8 cellular contexts compared by ENCODE assay signal in the genomic region with DNA sequence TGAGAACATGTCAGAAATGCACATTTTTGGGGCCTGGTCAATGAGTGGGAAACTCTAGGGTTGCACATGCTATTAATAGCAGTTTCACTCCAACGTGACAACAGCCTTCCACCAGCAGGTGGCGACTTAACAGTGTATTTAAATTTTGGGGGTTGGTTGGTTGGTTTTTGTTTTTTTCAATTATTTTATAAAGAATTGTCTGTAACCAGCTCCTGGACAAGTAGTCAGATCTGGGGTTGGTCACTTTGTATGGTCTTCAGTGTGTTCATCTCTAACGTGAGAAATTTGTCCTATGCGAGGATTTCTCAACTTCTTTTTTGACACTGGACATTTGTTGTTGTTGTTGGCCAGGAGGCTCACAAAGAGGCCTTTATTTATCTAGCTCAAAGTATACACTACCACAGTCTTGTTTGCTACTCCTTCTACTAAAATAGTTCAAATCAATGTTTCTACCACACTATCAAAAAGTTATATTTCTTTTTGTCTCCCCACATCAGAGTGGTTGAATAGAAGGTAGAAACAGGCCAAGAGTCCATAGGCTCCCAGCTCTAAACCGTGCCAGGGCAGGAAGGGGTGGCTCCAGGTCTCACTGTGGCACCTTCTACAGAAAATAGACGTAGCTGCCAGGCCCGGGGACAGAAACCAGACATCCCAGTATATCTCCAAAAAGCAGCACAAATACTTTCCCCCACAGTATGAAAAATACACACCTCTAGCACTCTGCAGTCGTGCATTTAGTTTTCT.
A peak's percentile ranks its signal among the peaks of the same experiment; 100 is the strongest.
DNase-seq lines count a peak whose midpoint lies in the region; ATAC-seq and TF ChIP-seq lines count a peak whose summit lies in the region.

No MANE protein-coding gene starts in this region.

- no peaks in the 10 kb centered on the region for H3K9me3 ChIP-seq in gastroesophageal sphincter
- no peaks in the 10 kb centered on the region for H3K9me3 ChIP-seq in uterus

- peak; percentile 57 for DNase-seq in AG10803 (ENCODE audit: low read depth)
- DNase-seq in RPMI7951 (ENCODE audit: low read depth): peak; percentile 37
- peak; percentile 88 for DNase-seq in activated effector memory CD4-positive, alpha-beta T cell treated with anti-CD3 and anti-CD28 coated beads, Interleukin-2, amount 50 U/mL, for 16 hours
- DNase-seq in posterior cingulate gyrus: peak in 9 of 10 donors; percentile 18 to 91 (median 69)
- DNase-seq in uterus: peak; percentile 53

- H3K4me1 ChIP-seq in gastroesophageal sphincter (no peaks in the 10 kb centered on the region), uterus (no peaks in the 10 kb centered on the region)

- 18 to 26% methylated on average over 4 to 8 of the region's 8 CpGs for WGBS in gastroesophageal sphincter (ENCODE audit: low coverage in 1 of 2), 2 donors

- TF ChIP-seq CTCF in AG10803 (conservative IDR thresholded peaks at IDR 0.05; ENCODE audit: low read length): peak; percentile 91
- peak; percentile 67 to 80 (median 70) for TF ChIP-seq CTCF in gastroesophageal sphincter (IDR thresholded peaks at IDR 0.05)
- TF ChIP-seq CTCF in uterus (IDR thresholded peaks at IDR 0.05): peak; percentile 46 to 70 (median 64)

- TF ChIP-seq EP300 in gastroesophageal sphincter (IDR thresholded peaks at IDR 0.05): no peak

- H3K4me3 ChIP-seq in AG10803 (ENCODE audit: low read length) (no peak overlapping the region), gastroesophageal sphincter (no peak overlapping the region), uterus (no peak overlapping the region)

- H3K27me3 ChIP-seq in gastroesophageal sphincter: peaks cover 16% of the 10 kb centered on the region
- no peaks in the 10 kb centered on the region for H3K27me3 ChIP-seq in uterus

- H3K27ac ChIP-seq in gastroesophageal sphincter (no peak overlapping the region), uterus (no peak overlapping the region)

- peak; percentile 49 for ATAC-seq in GM18517 (IDR thresholded peaks at IDR 0.05; ENCODE audit: unreplicated experiment)
- ATAC-seq in HG03439 (IDR thresholded peaks at IDR 0.05; ENCODE audit: unreplicated experiment): peak; percentile 57
- ATAC-seq in gastroesophageal sphincter: no peak

- H3K36me3 ChIP-seq in gastroesophageal sphincter (no peaks in the 10 kb centered on the region), uterus (no peaks in the 10 kb centered on the region)

- TF ChIP-seq POLR2A in gastroesophageal sphincter (IDR thresholded peaks at IDR 0.05) (no peak), uterus (IDR thresholded peaks at IDR 0.05) (no peak)

- intact Hi-C loops in posterior cingulate gyrus (cut with DNase I): loop anchor here (1.0 to 5.0 kb wide), 2 partner anchors 175 to 299 kb away; partner anchors contain the start of gene C9orf40
- intact Hi-C loops in uterus (cut with DNase I; ENCODE audit: low total_unique reads): loop anchor here (10.0 kb wide), 1 partner anchor 297 kb away; no protein-coding TSS in a partner anchor

Comparison
In these comparisons a context has a peak if more than half of its experiments do, and no peak if none do; other contexts are left out.
1. DNase-seq: peak in every context shown above with its lines; median percentile 88 in activated effector memory CD4-positive, alpha-beta T cell treated with anti-CD3 and anti-CD28 coated beads, Interleukin-2, amount 50 U/mL, for 16 hours; 69 in posterior cingulate gyrus; 57 in AG10803; 53 in uterus; 37 in RPMI7951.